In genomic region chr10:72316748-72317435, GRCh38 we compare ENCODE assay signal across 1 cellular context.
A peak's percentile ranks its signal among the peaks of the same experiment; 100 is the strongest.
TF ChIP-seq lines count a peak whose summit lies in the region.

No MANE protein-coding gene starts in this region.

TF ChIP-seq in HepG2, 621 proteins besides CTCF, POLR2A, EP300 and RAD21 (continued from another document and continues in another):
- no peak for TF ChIP-seq TRIM22 (IDR thresholded peaks at IDR 0.05)
- no peak for TF ChIP-seq GLMP (CRISPR knock-in tag; IDR thresholded peaks at IDR 0.05; ENCODE audit: borderline replicate concordance)
- TF ChIP-seq RELA (CRISPR knock-in tag; IDR thresholded peaks at IDR 0.05): no peak
- TF ChIP-seq ZNF891 (CRISPR knock-in tag; IDR thresholded peaks at IDR 0.05): peak; percentile 64; the same call in 1 of the 2 replicates
- TF ChIP-seq ZNF264 (CRISPR knock-in tag; IDR thresholded peaks at IDR 0.05): peak; percentile 70; the same call in 1 of the 2 replicates
- TF ChIP-seq JUNB (CRISPR knock-in tag; IDR thresholded peaks at IDR 0.05; ENCODE audit: borderline replicate concordance): 0 out of 2 replicates have a peak, but pooled peaks have one; percentile 19
- TF ChIP-seq ZNF430 (CRISPR knock-in tag; IDR thresholded peaks at IDR 0.05): peak; percentile 94
- peak; percentile 91; the same call in 1 of the 3 replicates for TF ChIP-seq MXI1 (IDR thresholded peaks at IDR 0.05; ENCODE audit: borderline replicate concordance, low read depth, low read length)
- TF ChIP-seq KDM5B (CRISPR knock-in tag; IDR thresholded peaks at IDR 0.05; ENCODE audit: borderline replicate concordance): peak; percentile 87; the same call in 1 of the 2 replicates
- TF ChIP-seq BRCA1 (CRISPR knock-in tag; IDR thresholded peaks at IDR 0.05): 0 out of 2 replicates have a peak, but pooled peaks have one; percentile 72
- peak; percentile 75; the same call in 1 of the 2 replicates for TF ChIP-seq ZBTB43 (CRISPR knock-in tag; conservative IDR thresholded peaks at IDR 0.05)
- TF ChIP-seq ZFX (CRISPR knock-in tag; IDR thresholded peaks at IDR 0.05; ENCODE audit: low read depth): peak; percentile 97
- TF ChIP-seq GMEB1 (CRISPR knock-in tag; IDR thresholded peaks at IDR 0.05; ENCODE audit: borderline replicate concordance): no peak
- 0 out of 2 replicates have a peak, but pooled peaks have one; percentile 3 for TF ChIP-seq NR2C2 (CRISPR knock-in tag; IDR thresholded peaks at IDR 0.05; ENCODE audit: borderline replicate concordance)
- TF ChIP-seq TFDP2 (CRISPR knock-in tag; IDR thresholded peaks at IDR 0.05): peak; percentile 77
- TF ChIP-seq RARA (CRISPR knock-in tag; IDR thresholded peaks at IDR 0.05): peak; percentile 74
- 0 out of 2 replicates have a peak, but pooled peaks have one; percentile 57 for TF ChIP-seq NFIB (CRISPR knock-in tag; IDR thresholded peaks at IDR 0.05; ENCODE audit: borderline replicate concordance)
- TF ChIP-seq ZNF552 (CRISPR knock-in tag; IDR thresholded peaks at IDR 0.05; ENCODE audit: borderline replicate concordance): peak; percentile 58; the same call in 1 of the 2 replicates
- peak; percentile 77; the same call in 1 of the 2 replicates for TF ChIP-seq KLF12 (CRISPR knock-in tag; IDR thresholded peaks at IDR 0.05; ENCODE audit: borderline replicate concordance)
- no peak for TF ChIP-seq SP2 (CRISPR knock-in tag; IDR thresholded peaks at IDR 0.05)
- TF ChIP-seq FOXK1 (CRISPR knock-in tag; IDR thresholded peaks at IDR 0.05; ENCODE audit: borderline replicate concordance, low read depth): no peak
- no peak for TF ChIP-seq HNRNPH1 (optimal IDR thresholded peaks at IDR 0.05; ENCODE audit: low read depth, low read length)
- TF ChIP-seq ZNF564 (CRISPR knock-in tag; IDR thresholded peaks at IDR 0.05): peak; percentile 49; the same call in 1 of the 2 replicates
- TF ChIP-seq SOX5 (CRISPR knock-in tag; IDR thresholded peaks at IDR 0.05; ENCODE audit: borderline replicate concordance): peak; percentile 82
- peak; percentile 92; the same call in 1 of the 2 replicates for TF ChIP-seq ZNF580 (CRISPR knock-in tag; IDR thresholded peaks at IDR 0.05; ENCODE audit: borderline replicate concordance, low read depth)
- TF ChIP-seq MYNN (CRISPR knock-in tag; IDR thresholded peaks at IDR 0.05; ENCODE audit: low read depth): peak; percentile 55; the same call in 1 of the 2 replicates
- TF ChIP-seq ESRRA (CRISPR knock-in tag; IDR thresholded peaks at IDR 0.05; ENCODE audit: low read depth): peak; percentile 74; the same call in 1 of the 2 replicates
- peak; percentile 78; the same call in 1 of the 2 replicates for TF ChIP-seq MIER3 (CRISPR knock-in tag; IDR thresholded peaks at IDR 0.05; ENCODE audit: borderline replicate concordance)
- TF ChIP-seq SUZ12 (IDR thresholded peaks at IDR 0.05; ENCODE audit: low read depth, low read length): no peak
- peak; percentile 81 for TF ChIP-seq HNRNPL (IDR thresholded peaks at IDR 0.05; ENCODE audit: low read depth, low read length)
- TF ChIP-seq CREM (IDR thresholded peaks at IDR 0.05): 0 out of 2 replicates have a peak, but pooled peaks have one; percentile 3
- TF ChIP-seq CREM (CRISPR knock-in tag; IDR thresholded peaks at IDR 0.05): no peak
- no peak for TF ChIP-seq HNF1A (IDR thresholded peaks at IDR 0.05; ENCODE audit: low read depth)
- TF ChIP-seq HNF1A (CRISPR knock-in tag; IDR thresholded peaks at IDR 0.05; ENCODE audit: borderline replicate concordance): peak; percentile 66; the same call in 1 of the 2 replicates
- TF ChIP-seq DMAP1 (CRISPR knock-in tag; IDR thresholded peaks at IDR 0.05): peak; percentile 83; the same call in 1 of the 2 replicates
- peak; percentile 56 for TF ChIP-seq MNT (IDR thresholded peaks at IDR 0.05)
- TF ChIP-seq SMYD3 (CRISPR knock-in tag; IDR thresholded peaks at IDR 0.05): peak; percentile 79; the same call in 1 of the 2 replicates
- 0 out of 2 replicates have a peak, but pooled peaks have one; percentile 25 for TF ChIP-seq ZNF343 (CRISPR knock-in tag; IDR thresholded peaks at IDR 0.05)
- no peak for TF ChIP-seq USF2 (IDR thresholded peaks at IDR 0.05; ENCODE audit: low read depth, low read length)
- peak; percentile 53; the same call in 1 of the 2 replicates for TF ChIP-seq USF2 (CRISPR knock-in tag; IDR thresholded peaks at IDR 0.05; ENCODE audit: borderline replicate concordance)
- TF ChIP-seq ZNF644 (CRISPR knock-in tag; IDR thresholded peaks at IDR 0.05; ENCODE audit: low read depth): peak; percentile 89
- TF ChIP-seq FOXO1 (CRISPR knock-in tag; IDR thresholded peaks at IDR 0.05): no peak; the same call in 1 of the 2 replicates
- TF ChIP-seq ZNF747 (CRISPR knock-in tag; IDR thresholded peaks at IDR 0.05; ENCODE audit: borderline replicate concordance): peak; percentile 54; the same call in 1 of the 2 replicates
- TF ChIP-seq SNAPC2 (CRISPR knock-in tag; IDR thresholded peaks at IDR 0.05): no peak; the same call in 1 of the 2 replicates
- 0 out of 2 replicates have a peak, but pooled peaks have one; percentile 37 for TF ChIP-seq FLYWCH1 (CRISPR knock-in tag; IDR thresholded peaks at IDR 0.05)
- TF ChIP-seq KLF11 (CRISPR knock-in tag; IDR thresholded peaks at IDR 0.05): 0 out of 2 replicates have a peak, but pooled peaks have one; percentile 66
